Comparison of ENCODE assay signal across 8 cellular contexts in genomic region chr19:39400997-39401548, GRCh38. TPM values are rescaled to one million over a fixed set of nuclear protein-coding genes. Genes with fewer than 3 reads are reported as not detected.
DNase-seq lines count a peak whose midpoint lies in the region; ATAC-seq lines count a peak whose summit lies in the region.

No MANE protein-coding gene starts in this region.

- peak; percentile 4 for ATAC-seq in activated CD4-positive, alpha-beta T cell treated with anti-CD3 and anti-CD28 coated beads for 36 hours

- H3K27me3 ChIP-seq in layer of hippocampus (ENCODE audit: control insufficient read depth, insufficient read depth, low read length), result no peaks in the 10 kb centered on the region

- POLR2A ChIA-PET in activated CD4-positive, alpha-beta T cell treated with anti-CD3 and anti-CD28 coated beads for 36 hours (lab: Charles Lee), result interaction anchor here (0.8 to 2.3 kb wide), 6 partner anchors 10 to 47 kb away, joined by 3 to 34 read pairs (median 16); partner anchors contain the start of genes MED29, PAF1, PLEKHG2 and RPS16
- POLR2A ChIA-PET in activated CD4-positive, alpha-beta memory T cell treated with anti-CD3 and anti-CD28 coated beads for 36 hours (lab: Charles Lee), result interaction anchor here (0.8 to 3.9 kb wide), 10 partner anchors 10 to 59 kb away, joined by 3 to 32 read pairs (median 4); partner anchors contain the start of genes MED29, PAF1, PLEKHG2 and RPS16

- H3K9me3 Mint-ChIP-seq in activated CD4-positive, alpha-beta T cell treated with anti-CD3 and anti-CD28 coated beads for 36 hours (ENCODE audit: low read depth), result no peaks in the 10 kb centered on the region
- H3K9me3 Mint-ChIP-seq in activated CD4-positive, alpha-beta memory T cell treated with anti-CD3 and anti-CD28 coated beads for 36 hours, result no peaks in the 10 kb centered on the region

- peak overlapping the region; percentile 96 for H3K27ac ChIP-seq in layer of hippocampus (ENCODE audit: low read depth, low read length)
- peak overlapping the region; percentile 84 for H3K27ac ChIP-seq in temporal lobe (ENCODE audit: low read depth, low read length)

- no peaks in the 10 kb centered on the region for H3K27me3 Mint-ChIP-seq in activated CD4-positive, alpha-beta T cell treated with anti-CD3 and anti-CD28 coated beads for 36 hours
- no peaks in the 10 kb centered on the region for H3K27me3 Mint-ChIP-seq in activated CD4-positive, alpha-beta memory T cell treated with anti-CD3 and anti-CD28 coated beads for 36 hours

- CTCF ChIA-PET in activated CD4-positive, alpha-beta T cell treated with anti-CD3 and anti-CD28 coated beads for 36 hours (lab: Charles Lee), result interaction anchor here (0.8 to 2.5 kb wide), 5 partner anchors 10 to 59 kb away, joined by 3 to 29 read pairs (median 10); partner anchors contain the start of genes MED29, PAF1, PLEKHG2 and RPS16
- CTCF ChIA-PET in activated CD4-positive, alpha-beta memory T cell treated with anti-CD3 and anti-CD28 coated beads for 36 hours (lab: Charles Lee), result interaction anchor here (0.7 to 7.6 kb wide), 6 partner anchors 10 to 132 kb away, joined by 3 to 219 read pairs (median 8); partner anchors contain the start of genes EID2B, MED29, PAF1 and PLEKHG2

- peak overlapping the region; percentile 75 for H3K4me3 Mint-ChIP-seq in activated CD4-positive, alpha-beta T cell treated with anti-CD3 and anti-CD28 coated beads for 36 hours
- H3K4me3 Mint-ChIP-seq in activated CD4-positive, alpha-beta memory T cell treated with anti-CD3 and anti-CD28 coated beads for 36 hours, result peak overlapping the region; percentile 78

- intact Hi-C loops in activated CD4-positive, alpha-beta T cell treated with anti-CD3 and anti-CD28 coated beads for 36 hours (cut with DNase I, micrococcal nuclease), result loop anchor here in 1 of 2 experiments (5.0 to 10.0 kb wide), 4 partner anchors 431 to 1214 kb away; partner anchors contain the start of genes DYRK1B and RASGRP4
- intact Hi-C loops in activated CD4-positive, alpha-beta memory T cell treated with anti-CD3 and anti-CD28 coated beads for 36 hours (cut with micrococcal nuclease), result loop anchor here (5.0 kb wide), 2 partner anchors 549 to 1861 kb away; partner anchors contain the start of gene HNRNPUL1
- intact Hi-C loops in head of caudate nucleus (cut with DNase I), result no loop called here

- H3K27ac Mint-ChIP-seq in activated CD4-positive, alpha-beta T cell treated with anti-CD3 and anti-CD28 coated beads for 36 hours, result peak overlapping the region; percentile 100
- H3K27ac Mint-ChIP-seq in activated CD4-positive, alpha-beta memory T cell treated with anti-CD3 and anti-CD28 coated beads for 36 hours, result peak overlapping the region; percentile 94

- H3K36me3 Mint-ChIP-seq in activated CD4-positive, alpha-beta T cell treated with anti-CD3 and anti-CD28 coated beads for 36 hours (ENCODE audit: low read depth), result peaks cover 11% of the 10 kb centered on the region
- H3K36me3 Mint-ChIP-seq in activated CD4-positive, alpha-beta memory T cell treated with anti-CD3 and anti-CD28 coated beads for 36 hours, result peaks cover 5% of the 10 kb centered on the region

- peaks cover 74% of the 10 kb centered on the region for H3K4me1 Mint-ChIP-seq in activated CD4-positive, alpha-beta T cell treated with anti-CD3 and anti-CD28 coated beads for 36 hours
- H3K4me1 Mint-ChIP-seq in activated CD4-positive, alpha-beta memory T cell treated with anti-CD3 and anti-CD28 coated beads for 36 hours (ENCODE audit: low read depth), result peaks cover 65% of the 10 kb centered on the region

- DNase-seq in activated CD4-positive, alpha-beta T cell treated with anti-CD3 and anti-CD28 coated beads for 36 hours, result no peak
- DNase-seq in activated CD4-positive, alpha-beta T cell treated with anti-CD3 and anti-CD28 coated beads for 1 hour, result no peak
- DNase-seq in activated CD4-positive, alpha-beta memory T cell treated with anti-CD3 and anti-CD28 coated beads for 36 hours, result no peak
- DNase-seq in KG1 (lab: John Stamatoyannopoulos, UW) (no peak), head of caudate nucleus (no peak), cortex of kidney (lab: John Stamatoyannopoulos, UW) (no peak)

RNA-seq across cellular contexts. Expression of gene ZFP36, which starts 5.6 kb away (rescaled TPM):
- 10 to 100 TPM; 69.1 to 69.3 TPM for total RNA-seq in activated CD4-positive, alpha-beta T cell treated with anti-CD3 and anti-CD28 coated beads for 36 hours
- total RNA-seq in activated CD4-positive, alpha-beta memory T cell treated with anti-CD3 and anti-CD28 coated beads for 36 hours, result 100 to 1,000 TPM; 104 to 118 TPM
- total RNA-seq in temporal lobe, result 2.0 TPM

RNA-seq across cellular contexts. Expression of gene MED29, which starts 9.9 kb away (rescaled TPM):
- total RNA-seq in activated CD4-positive, alpha-beta T cell treated with anti-CD3 and anti-CD28 coated beads for 36 hours, result 10 to 100 TPM; 24.0 to 34.6 TPM
- 10 to 100 TPM; 22.2 to 26.9 TPM for total RNA-seq in activated CD4-positive, alpha-beta memory T cell treated with anti-CD3 and anti-CD28 coated beads for 36 hours
- total RNA-seq in temporal lobe, result 16.2 TPM

RNA-seq across cellular contexts. Expression of gene PAF1, which starts 10.2 kb away (rescaled TPM):
- 10 to 100 TPM; 40.4 to 54.2 TPM for total RNA-seq in activated CD4-positive, alpha-beta T cell treated with anti-CD3 and anti-CD28 coated beads for 36 hours
- total RNA-seq in activated CD4-positive, alpha-beta memory T cell treated with anti-CD3 and anti-CD28 coated beads for 36 hours, result 10 to 100 TPM; 41.6 to 43.8 TPM
- total RNA-seq in temporal lobe, result 21.6 TPM

RNA-seq across cellular contexts. Expression of gene PLEKHG2, which starts 11.4 kb away (rescaled TPM):
- 10 to 100 TPM; 46.0 to 65.5 TPM for total RNA-seq in activated CD4-positive, alpha-beta T cell treated with anti-CD3 and anti-CD28 coated beads for 36 hours
- total RNA-seq in activated CD4-positive, alpha-beta memory T cell treated with anti-CD3 and anti-CD28 coated beads for 36 hours, result 10 to 100 TPM; 74.9 to 80.6 TPM
- total RNA-seq in temporal lobe, result 20.2 TPM

RNA-seq across cellular contexts. Expression of gene RPS16, which starts 34.7 kb away (rescaled TPM):
- total RNA-seq in activated CD4-positive, alpha-beta T cell treated with anti-CD3 and anti-CD28 coated beads for 36 hours, result 1,000 to 10,000 TPM; 3,146 to 3,331 TPM
- 1,000 to 10,000 TPM; 3,682 to 3,746 TPM for total RNA-seq in activated CD4-positive, alpha-beta memory T cell treated with anti-CD3 and anti-CD28 coated beads for 36 hours
- total RNA-seq in temporal lobe, result 57.5 TPM

Comparison
In these comparisons a context has a peak if more than half of its experiments do, and no peak if none do; other contexts are left out.
1. RNA of gene ZFP36, which starts 5.6 kb away (total RNA-seq): 104 to 118 TPM in activated CD4-positive, alpha-beta memory T cell treated with anti-CD3 and anti-CD28 coated beads for 36 hours and 69.1 to 69.3 TPM in activated CD4-positive, alpha-beta T cell treated with anti-CD3 and anti-CD28 coated beads for 36 hours; 2.0 TPM in temporal lobe (single experiment); every median in the first group is over 10 times any median in the second.